ENCODE assay signal across 13 cellular contexts in genomic region chr1:150477320-150477719, GRCh38. TPM values are rescaled to one million over a fixed set of nuclear protein-coding genes. Genes with fewer than 3 reads are reported as not detected.
A peak's percentile ranks its signal among the peaks of the same experiment; 100 is the strongest.
DNase-seq lines count a peak whose midpoint lies in the region; ATAC-seq and TF ChIP-seq lines count a peak whose summit lies in the region.
"Had no signal": no experiment of that assay in that cellular context is flagged by ENCODE, and none has a peak within 500 bp of the region (broad histone marks: within the 10 kb centered on the region; RNA-seq: fewer than 3 reads in every experiment).

No MANE protein-coding gene starts in this region.

- peaks cover 4% of the 10 kb centered on the region for H4K20me1 ChIP-seq in osteoblast (ENCODE audit: insufficient read depth, low read length)

- peaks cover 15% of the 10 kb centered on the region for H3K4me1 ChIP-seq in foreskin keratinocyte
- peaks cover 17% of the 10 kb centered on the region for H3K4me1 ChIP-seq in osteoblast (ENCODE audit: insufficient read depth, low read length)
- H3K4me1 ChIP-seq: BLaER1 treated with 17β-estradiol and CSF1 and Interleukin-3, amounts not matched to agents 10 nM and 100 nM had no signal

- H2AFZ ChIP-seq in osteoblast (ENCODE audit: low read length): no peak overlapping the region

- H3K4me2 ChIP-seq in osteoblast (ENCODE audit: insufficient read depth, low read length): peak overlapping the region; percentile 8
- H3K4me2 ChIP-seq: BLaER1 treated with 17β-estradiol and CSF1 and Interleukin-3, amounts not matched to agents 10 nM and 100 nM had no signal

- ATAC-seq in foreskin keratinocyte (peak; percentile 62), GM21786 (IDR thresholded peaks at IDR 0.05; ENCODE audit: unreplicated experiment) (no peak), HG03460 (IDR thresholded peaks at IDR 0.05; ENCODE audit: unreplicated experiment) (no peak)
- ATAC-seq: activated CD8-positive, alpha-beta memory T cell treated with anti-CD3 and anti-CD28 coated beads, Interleukin-2, amount 10 ng/mL, durations not matched to agents 7 days and 5 days had no signal

- H3K27me3 ChIP-seq in foreskin keratinocyte: no peaks in the 10 kb centered on the region
- H3K27me3 ChIP-seq in osteoblast (ENCODE audit: insufficient read depth, low read length): no peaks in the 10 kb centered on the region
- H3K27me3 ChIP-seq in WERI-Rb-1 (ENCODE audit: insufficient read depth, low read depth, severe bottlenecking): no peaks in the 10 kb centered on the region
- H3K27me3 ChIP-seq: BLaER1 treated with 17β-estradiol and CSF1 and Interleukin-3, amounts not matched to agents 10 nM and 100 nM had no signal

- TF ChIP-seq CTCF in foreskin keratinocyte (conservative IDR thresholded peaks at IDR 0.05): no peak
- TF ChIP-seq CTCF in osteoblast (IDR thresholded peaks at IDR 0.05; ENCODE audit: extremely low read depth, low read depth, low read length): no peak
- no peak for TF ChIP-seq CTCF in WERI-Rb-1 (IDR thresholded peaks at IDR 0.05; ENCODE audit: low read depth, low read length)

- H3K4me3 ChIP-seq in osteoblast (ENCODE audit: insufficient read depth, low read length) (no peak overlapping the region), WERI-Rb-1 (ENCODE audit: low read depth, low read length) (no peak overlapping the region)
- H3K4me3 ChIP-seq: BLaER1 treated with 17β-estradiol and CSF1 and Interleukin-3, amounts not matched to agents 10 nM and 100 nM had no signal

- H3K36me3 ChIP-seq in osteoblast (ENCODE audit: insufficient read depth, low read length): peaks cover 7% of the 10 kb centered on the region
- peaks cover 14% of the 10 kb centered on the region for H3K36me3 ChIP-seq in WERI-Rb-1

- H3K27ac ChIP-seq in foreskin keratinocyte: peak overlapping the region; percentile 57
- peak overlapping the region; percentile 15 for H3K27ac ChIP-seq in osteoblast (ENCODE audit: low read depth, low read length)
- H3K27ac ChIP-seq in WERI-Rb-1: no peak overlapping the region
- H3K27ac ChIP-seq: BLaER1 treated with 17β-estradiol and CSF1 and Interleukin-3, amounts not matched to agents 10 nM and 100 nM had no signal

- DNase-seq in DMS53 (lab: John Stamatoyannopoulos, UW) (peak; percentile 40), NCI-H82 (lab: John Stamatoyannopoulos, UW) (peak; percentile 73), foreskin keratinocyte (no peak), osteoblast (ENCODE audit: insufficient read length, low spot score, missing footprints) (no peak), WERI-Rb-1 (no peak)
- no peak for DNase-seq in activated CD8-positive, alpha-beta memory T cell treated with anti-CD3 and anti-CD28 coated beads, Interleukin-2, amount 50 U/mL, for 4 hours
- DNase-seq: activated CD8-positive, alpha-beta memory T cell treated with anti-CD3 and anti-CD28 coated beads, Interleukin-2, amount 10 ng/mL, durations not matched to agents 7 days and 5 days; GF-D8; NCI-H446 treated with DMSO at 0.1 percent for 48 hours; retina had no signal

- H3K9me3 ChIP-seq in osteoblast (ENCODE audit: low read depth, low read length) (no peaks in the 10 kb centered on the region), WERI-Rb-1 (ENCODE audit: severe bottlenecking) (no peaks in the 10 kb centered on the region)
- H3K9me3 ChIP-seq: BLaER1 treated with 17β-estradiol and CSF1 and Interleukin-3, amounts not matched to agents 10 nM and 100 nM had no signal

- no peaks in the 10 kb centered on the region for H3K79me2 ChIP-seq in osteoblast (ENCODE audit: insufficient read depth, low read length)

RNA-seq across cellular contexts. Expression of gene TARS2, which starts 9.9 kb away (rescaled TPM):
- total RNA-seq in foreskin keratinocyte: 26.2 and 27.4 TPM in 2 replicates
- polyA plus RNA-seq in foreskin keratinocyte: 21.0 and 23.6 TPM in 2 replicates
- 10.1 and 14.7 TPM in 2 replicates for total RNA-seq in osteoblast

RNA-seq across cellular contexts. Expression of gene ECM1, which starts 30.6 kb away (rescaled TPM):
- total RNA-seq in foreskin keratinocyte: 59.5 and 73.1 TPM in 2 replicates
- polyA plus RNA-seq in foreskin keratinocyte: 87.6 and 100 TPM in 2 replicates
- 20.9 and 30.0 TPM in 2 replicates for total RNA-seq in osteoblast

RNA-seq across cellular contexts. Expression of gene FALEC, which starts 38.2 kb away (rescaled TPM):
- total RNA-seq in foreskin keratinocyte: not detected in 2 replicates
- 0.13 and 0.16 TPM in 2 replicates for polyA plus RNA-seq in foreskin keratinocyte
- total RNA-seq in osteoblast: 0.36 TPM in 1 of 2 replicates, not detected in the other

Comparison
In these comparisons a context has a peak if more than half of its experiments do, and no peak if none do; other contexts are left out.
1. DNase-seq: peak in DMS53 (single experiment) and NCI-H82 (single experiment); none in foreskin keratinocyte (0 of 2), osteoblast (single experiment), WERI-Rb-1 (single experiment) and activated CD8-positive, alpha-beta memory T cell treated with anti-CD3 and anti-CD28 coated beads, Interleukin-2, amount 50 U/mL, for 4 hours (single experiment).